9 cellular contexts compared by ENCODE assay signal in genomic region chr2:196113061-196113974, GRCh38. TPM values are rescaled to one million over a fixed set of nuclear protein-coding genes. Genes with fewer than 3 reads are reported as not detected.
DNase-seq lines count a peak whose midpoint lies in the region; ATAC-seq and TF ChIP-seq lines count a peak whose summit lies in the region.
"Had no signal": no experiment of that assay in that cellular context is flagged by ENCODE, and none has a peak within 500 bp of the region (broad histone marks: within the 10 kb centered on the region; RNA-seq: fewer than 3 reads in every experiment).

No MANE protein-coding gene starts in this region.

- DNase-seq in cardiac fibroblast (ENCODE audit: low read depth in 2 of 2) (peak; percentile 78 to 81), kidney glomerular epithelial cell (lab: John Stamatoyannopoulos, UW) (peak; percentile 71), suprapubic skin (ENCODE audit: low spot score in 2 of 2) (no peak), NCI-H146 treated with DMSO at 0.1 percent for 48 hours (lab: John Stamatoyannopoulos, UW; ENCODE audit: unreplicated experiment) (no peak), GM10248 (ENCODE audit: extremely low spot score) (no peak)
- DNase-seq: erythroblast had no signal

- TF ChIP-seq CTCF in cardiac fibroblast (IDR thresholded peaks at IDR 0.05; ENCODE audit: low read depth, low read length) (no peak), suprapubic skin (IDR thresholded peaks at IDR 0.05) (no peak), GM10248 (IDR thresholded peaks at IDR 0.05; ENCODE audit: control extremely low read depth, extremely low read depth, low read depth, missing control alignments) (no peak)

- no peaks in the 10 kb centered on the region for H3K27me3 ChIP-seq in suprapubic skin

- H3K36me3 ChIP-seq in KOPT-K1 (ENCODE audit: insufficient read depth, low read length) (no peaks in the 10 kb centered on the region), suprapubic skin (no peaks in the 10 kb centered on the region)

- TF ChIP-seq POLR2A in suprapubic skin (IDR thresholded peaks at IDR 0.05), result no peak

- peaks cover 10% of the 10 kb centered on the region for H3K4me1 ChIP-seq in suprapubic skin

- H3K27ac ChIP-seq in KOPT-K1 (ENCODE audit: low read depth, low read length, poor library complexity, severe bottlenecking), result peak overlapping the region; percentile 26
- H3K27ac ChIP-seq in suprapubic skin, result peak overlapping the region; percentile 76

- WGBS in suprapubic skin, result 33% methylated on average over 7 of the region's 7 CpGs

- H3K9me3 ChIP-seq in KOPT-K1 (ENCODE audit: insufficient read depth, low read length, poor library complexity, severe bottlenecking), result no peaks in the 10 kb centered on the region
- H3K9me3 ChIP-seq in suprapubic skin, result no peaks in the 10 kb centered on the region

- no peak overlapping the region for H3K4me3 ChIP-seq in cardiac fibroblast (replicated peaks in 1 of 2; ENCODE audit: low read depth in 2 of 2, low read length in 2 of 2)
- H3K4me3 ChIP-seq in suprapubic skin, result no peak overlapping the region

- POLR2A ChIA-PET in GM10248 (lab: Yijun Ruan, JAX), result no interaction called here

- no peak for TF ChIP-seq EP300 in suprapubic skin (IDR thresholded peaks at IDR 0.05)

- CTCF ChIA-PET in GM10248 (lab: Yijun Ruan, JAX), result interaction anchor here (0.8 to 1.8 kb wide), 4 partner anchors 10 to 36 kb away, joined by 3 to 6 read pairs (median 3); no protein-coding TSS in a partner anchor

- ATAC-seq in GM19324 (IDR thresholded peaks at IDR 0.05; ENCODE audit: low FRiP score, unreplicated experiment) (no peak), HG03521 (IDR thresholded peaks at IDR 0.05; ENCODE audit: unreplicated experiment) (no peak)

RNA-seq across cellular contexts. Expression of gene DNAH7, which starts 44.7 kb away (rescaled TPM):
- 1 to 10 TPM in 1 of 4 donors, under 1 TPM in 3; 0.10 to 1.2 (median 0.27) TPM for total RNA-seq in suprapubic skin

RNA-seq across cellular contexts. Expression of gene STK17B, which starts 58.1 kb away (rescaled TPM):
- 10 to 100 TPM; 23.2 to 47.2 (median 37.6) TPM for total RNA-seq in suprapubic skin

Comparison
In these comparisons a context has a peak if more than half of its experiments do, and no peak if none do; other contexts are left out.
1. DNase-seq: peak in cardiac fibroblast (2 of 2) and kidney glomerular epithelial cell (single experiment); none in suprapubic skin (0 of 2), NCI-H146 treated with DMSO at 0.1 percent for 48 hours (single experiment) and GM10248 (single experiment).